ENCODE assay signal across 1 cellular context in genomic region chr4:17059192-17059634, GRCh38.
TF ChIP-seq lines count a peak whose summit lies in the region.

No MANE protein-coding gene starts in this region.

TF ChIP-seq in GM23338, 12 proteins besides CTCF, POLR2A, EP300 and RAD21 (continued from another document):
- no peak for TF ChIP-seq REST (IDR thresholded peaks at IDR 0.05; ENCODE audit: unreplicated experiment)
TF ChIP-seq in GM23338: peak in this region for 0.
